8 cellular contexts compared by ENCODE assay signal in the genomic region with DNA sequence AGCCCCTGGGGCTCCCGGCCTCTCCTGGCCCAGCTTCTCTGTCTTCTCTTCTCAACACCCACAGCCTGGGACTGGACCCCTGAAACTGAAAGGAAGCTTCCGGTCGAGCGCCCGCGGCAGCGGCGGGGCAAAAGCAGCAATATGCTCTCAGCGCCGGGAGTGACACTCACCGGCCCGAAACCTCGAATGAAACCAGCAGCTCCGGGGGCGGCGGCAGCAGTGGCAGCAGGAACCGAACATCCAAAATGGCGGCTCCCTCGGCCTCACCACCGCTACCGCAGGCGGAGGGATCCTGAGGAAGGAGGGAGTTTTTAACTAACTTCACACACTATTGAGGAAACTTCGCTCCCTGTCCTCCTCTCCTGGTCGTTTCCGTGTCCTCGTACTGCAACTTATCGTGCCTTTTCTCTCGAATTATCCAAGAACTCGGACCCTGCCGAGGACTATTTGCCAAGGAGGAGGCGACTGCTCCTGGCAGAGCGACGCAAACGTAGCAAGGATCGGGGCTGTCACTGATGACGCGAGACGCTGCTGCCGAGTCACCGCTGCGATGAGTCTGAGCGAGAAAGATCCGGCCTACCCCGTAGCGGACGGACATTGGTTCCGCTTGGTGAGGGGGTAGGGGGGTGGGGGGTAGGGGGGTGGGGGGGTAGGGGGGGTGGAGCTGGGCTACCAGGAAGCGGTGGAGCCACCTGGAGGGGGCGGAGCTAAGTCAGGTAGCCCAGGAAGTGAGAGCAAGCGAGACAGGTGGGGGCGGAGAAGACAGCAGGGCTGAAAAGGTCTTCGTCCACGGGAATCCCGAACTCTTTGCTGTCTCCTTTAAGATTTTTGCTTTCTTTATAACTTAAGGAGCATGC. TPM values are rescaled to one million over a fixed set of nuclear protein-coding genes. Genes with fewer than 3 reads are reported as not detected.
DNase-seq lines count a peak whose midpoint lies in the region; ATAC-seq and TF ChIP-seq lines count a peak whose summit lies in the region.

A gene (minus strand): TSS at position 242 of the 857 bp plus-strand sequence. CDS start 19,355 bp downstream, outside the sequence.

- peaks cover 46% of the 10 kb centered on the region for H3K79me2 ChIP-seq in Loucy (ENCODE audit: insufficient read depth, low read length)

- no peaks in the 10 kb centered on the region for H3K9me3 ChIP-seq in Loucy (ENCODE audit: insufficient read depth, low read depth, low read length)
- no peaks in the 10 kb centered on the region for H3K9me3 ChIP-seq in RWPE2 (ENCODE audit: severe bottlenecking)

- peak within 1 kb of the TSS; percentile 97 for H3K4me3 ChIP-seq in H7 (ENCODE audit: insufficient read depth, low read depth, low read length)
- H3K4me3 ChIP-seq in Loucy (ENCODE audit: low read length, poor library complexity, severe bottlenecking) = peak within 1 kb of the TSS; percentile 86
- peak within 1 kb of the TSS; percentile 92 for H3K4me3 ChIP-seq in RWPE2 (ENCODE audit: severe bottlenecking)

- H3K36me3 ChIP-seq in H7 (replicated peaks; ENCODE audit: control insufficient read depth, insufficient read depth, low read length) = no peaks in the 10 kb centered on the region
- no peaks in the 10 kb centered on the region for H3K36me3 ChIP-seq in Loucy (ENCODE audit: insufficient read depth, low read length)
- H3K36me3 ChIP-seq in RWPE2 (ENCODE audit: low read depth) = peaks cover 39% of the 10 kb centered on the region

- H3K9me2 ChIP-seq in Loucy (replicated peaks; ENCODE audit: low read depth, low read length) = no peaks in the 10 kb centered on the region

- H3K27me3 Mint-ChIP-seq in activated T-helper 2 cell treated with anti-CD3 and anti-CD28 coated beads, Interferon-gamma antibody, Interleukin-2, Interleukin-4, amounts not matched to agents 10 μg/mL and 5 μg/mL and 100 μg/mL, durations not matched to agents 14 hours and 24 hours and 36 hours (ENCODE audit: low read depth) = no peaks in the 10 kb centered on the region
- H3K27me3 Mint-ChIP-seq in natural killer cell (ENCODE audit: low read depth in 2 of 2) = no peaks in the 10 kb centered on the region

- peaks cover 17% of the 10 kb centered on the region for H3K36me3 Mint-ChIP-seq in activated T-helper 2 cell treated with anti-CD3 and anti-CD28 coated beads, Interferon-gamma antibody, Interleukin-2, Interleukin-4, amounts not matched to agents 10 μg/mL and 5 μg/mL and 100 μg/mL, durations not matched to agents 14 hours and 24 hours and 36 hours (ENCODE audit: low read depth)
- no peaks in the 10 kb centered on the region for H3K36me3 Mint-ChIP-seq in natural killer cell

- TF ChIP-seq CTCF in Loucy (conservative IDR thresholded peaks at IDR 0.05; ENCODE audit: low read length) = no peak
- no peak for TF ChIP-seq CTCF in RWPE2 (IDR thresholded peaks at IDR 0.05; ENCODE audit: poor library complexity, severe bottlenecking)
- TF ChIP-seq CTCF in natural killer cell (IDR thresholded peaks at IDR 0.05) = no peak

- H3K9me3 Mint-ChIP-seq in activated T-helper 2 cell treated with anti-CD3 and anti-CD28 coated beads, Interferon-gamma antibody, Interleukin-2, Interleukin-4, amounts not matched to agents 10 μg/mL and 5 μg/mL and 100 μg/mL, durations not matched to agents 14 hours and 24 hours and 36 hours = no peaks in the 10 kb centered on the region
- no peaks in the 10 kb centered on the region for H3K9me3 Mint-ChIP-seq in natural killer cell

- intact Hi-C loops in activated T-helper 2 cell treated with anti-CD3 and anti-CD28 coated beads, Interferon-gamma antibody, Interleukin-2, Interleukin-4, amounts not matched to agents 10 μg/mL and 5 μg/mL and 100 μg/mL, durations not matched to agents 14 hours and 24 hours and 36 hours (cut with micrococcal nuclease) = loop anchor here (1.0 to 5.0 kb wide), 7 partner anchors 9 to 284 kb away; a partner anchor contains a TSS
- intact Hi-C loops in natural killer cell (cut with micrococcal nuclease) = loop anchor here (1.0 to 2.0 kb wide), 3 partner anchors 36 to 86 kb away; a partner anchor contains a TSS

- H3K4me2 ChIP-seq in Loucy (ENCODE audit: low read depth, low read length, poor library complexity, severe bottlenecking) = peak within 1 kb of the TSS; percentile 91

- peak within 1 kb of the TSS; percentile 75 for H3K27ac ChIP-seq in RWPE2 (ENCODE audit: poor library complexity, severe bottlenecking)

- DNase-seq in ELF-1 (ENCODE audit: low read depth, low spot score) = peak; percentile 97
- DNase-seq in H7 = peak; percentile 97
- DNase-seq in RWPE2 (ENCODE audit: low spot score) = peak; percentile 98
- peak; percentile 91 for DNase-seq in activated T-helper 2 cell treated with anti-CD3 and anti-CD28 coated beads, Interferon-gamma antibody, Interleukin-2, Interleukin-4, amounts not matched to agents 10 μg/mL and 5 μg/mL and 100 μg/mL, durations not matched to agents 14 hours and 24 hours and 36 hours (ENCODE audit: low spot score)
- DNase-seq in fibroblast of peridontal ligament (ENCODE audit: extremely low read depth) = peak; percentile 98
- peak; percentile 86 for DNase-seq in natural killer cell
- peak; percentile 94 to 99 (median 96) for DNase-seq in stimulated activated naive CD4-positive, alpha-beta T cell (lab: John Stamatoyannopoulos, UW)

- peak within 1 kb of the TSS; percentile 86 for H3K9ac ChIP-seq in Loucy (ENCODE audit: low read depth, low read length, poor library complexity, severe bottlenecking)

- peaks cover 16% of the 10 kb centered on the region for H3K4me1 Mint-ChIP-seq in activated T-helper 2 cell treated with anti-CD3 and anti-CD28 coated beads, Interferon-gamma antibody, Interleukin-2, Interleukin-4, amounts not matched to agents 10 μg/mL and 5 μg/mL and 100 μg/mL, durations not matched to agents 14 hours and 24 hours and 36 hours (ENCODE audit: low read depth)
- H3K4me1 Mint-ChIP-seq in natural killer cell = peaks cover 16 to 30% of the 10 kb centered on the region in 2 donors

- ATAC-seq in RWPE2 (ENCODE audit: low read depth) = peak; percentile 92
- ATAC-seq in natural killer cell = peak; percentile 90 to 97 (median 92)

- peak within 1 kb of the TSS; percentile 97 for H2AFZ ChIP-seq in Loucy (ENCODE audit: low read length)

- H4K20me1 ChIP-seq in Loucy (ENCODE audit: insufficient read depth, low read length, poor library complexity, severe bottlenecking) = peaks cover 35% of the 10 kb centered on the region

- no peaks in the 10 kb centered on the region for H3F3A ChIP-seq in Loucy (ENCODE audit: low read depth)

- peak within 1 kb of the TSS; percentile 95 for H3K4me3 Mint-ChIP-seq in activated T-helper 2 cell treated with anti-CD3 and anti-CD28 coated beads, Interferon-gamma antibody, Interleukin-2, Interleukin-4, amounts not matched to agents 10 μg/mL and 5 μg/mL and 100 μg/mL, durations not matched to agents 14 hours and 24 hours and 36 hours (ENCODE audit: low read depth)
- peak within 1 kb of the TSS; percentile 90 for H3K4me3 Mint-ChIP-seq in natural killer cell

- H3K27ac Mint-ChIP-seq in activated T-helper 2 cell treated with anti-CD3 and anti-CD28 coated beads, Interferon-gamma antibody, Interleukin-2, Interleukin-4, amounts not matched to agents 10 μg/mL and 5 μg/mL and 100 μg/mL, durations not matched to agents 14 hours and 24 hours and 36 hours = peak within 1 kb of the TSS; percentile 100
- peak within 1 kb of the TSS; percentile 93 to 95 for H3K27ac Mint-ChIP-seq in natural killer cell

- H3K27me3 ChIP-seq in H7 (ENCODE audit: control insufficient read depth, insufficient read depth, low read length) (no peaks in the 10 kb centered on the region), Loucy (ENCODE audit: insufficient read depth, low read length, poor library complexity, severe bottlenecking) (no peaks in the 10 kb centered on the region), RWPE2 (ENCODE audit: insufficient read depth, poor library complexity, severe bottlenecking) (no peaks in the 10 kb centered on the region)

- H3K4me1 ChIP-seq in Loucy (ENCODE audit: insufficient read depth, low read length, poor library complexity, severe bottlenecking) (peaks cover 17% of the 10 kb centered on the region), RWPE2 (ENCODE audit: insufficient read depth, poor library complexity, severe bottlenecking) (peaks cover 13% of the 10 kb centered on the region)

RNA-seq across cellular contexts. Expression of the gene that starts here (rescaled TPM):
- total RNA-seq in H7 (2014; rRNA removed; shearing (Covaris generic)) = 36.7 and 42.5 TPM in 2 replicates
- 90.6 and 91.6 TPM in 2 replicates for total RNA-seq in activated T-helper 2 cell treated with anti-CD3 and anti-CD28 coated beads, Interferon-gamma antibody, Interleukin-2, Interleukin-4, amounts not matched to agents 10 μg/mL and 5 μg/mL and 100 μg/mL, durations not matched to agents 14 hours and 24 hours and 36 hours
- 100 to 1,000 TPM; 176 to 212 (median 188) TPM for total RNA-seq in natural killer cell

Comparison
In these comparisons a context has a peak if more than half of its experiments do, and no peak if none do; other contexts are left out.
1. Peak in every context shown above with its lines: DNase-seq, ATAC-seq, H3K4me3 ChIP-seq and H3K27ac ChIP-seq.